ENCODE assay signal across 24 cellular contexts in the genomic region with DNA sequence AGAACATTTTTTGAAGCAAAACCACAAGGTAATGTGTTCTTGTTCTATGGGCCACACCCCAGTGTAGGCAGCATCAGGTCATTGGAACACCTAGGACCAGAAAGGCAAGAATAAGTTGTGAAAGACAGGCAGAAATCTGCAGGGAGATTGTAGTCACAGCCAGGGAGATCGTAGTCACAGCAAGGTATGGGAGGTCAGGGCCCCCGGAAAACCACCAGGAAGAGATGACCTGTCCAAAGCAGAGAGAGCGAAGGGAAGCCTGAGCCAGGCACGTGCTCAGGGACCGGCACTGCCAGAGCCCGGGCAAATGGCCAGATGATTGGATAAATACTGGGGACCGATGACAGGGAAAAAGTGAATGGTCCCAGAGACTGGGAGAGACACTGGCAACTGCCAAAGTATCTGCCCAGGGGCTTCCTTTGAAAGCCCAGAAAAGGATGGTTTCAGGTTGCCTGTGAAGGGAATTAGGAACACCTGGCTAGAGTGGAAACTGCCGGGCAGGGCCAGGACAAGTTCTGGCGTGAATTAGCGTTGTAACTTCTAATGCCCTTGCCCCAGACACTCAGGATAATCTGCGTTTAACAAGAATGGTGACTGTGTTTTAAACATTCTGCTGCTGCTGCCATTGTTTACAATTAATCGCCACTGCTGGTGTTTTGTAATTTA. TPM values are rescaled to one million over a fixed set of nuclear protein-coding genes. Genes with fewer than 3 reads are reported as not detected.
DNase-seq lines count a peak whose midpoint lies in the region; ATAC-seq, FAIRE-seq and TF ChIP-seq lines count a peak whose summit lies in the region.
"Had no signal": no experiment of that assay in that cellular context is flagged by ENCODE, and none has a peak within 500 bp of the region (broad histone marks: within the 10 kb centered on the region; RNA-seq: fewer than 3 reads in every experiment).

No MANE protein-coding gene starts in this region.

- H3K79me1 ChIP-seq in H1 (ENCODE audit: low read depth, low read length), result no peaks in the 10 kb centered on the region

- H3K4me3 Mint-ChIP-seq in GM23338, result no peak overlapping the region
- H3K4me3 Mint-ChIP-seq: T-helper 2 cell treated with Interferon-gamma antibody and Interleukin-4, amounts not matched to agents 5 μg/mL and 100 μg/mL, for 36 hours had no signal

- no peaks in the 10 kb centered on the region for H3K23me2 ChIP-seq in H1 (ENCODE audit: low read depth, low read length)

- H3K9me3 ChIP-seq in H1 (ENCODE audit: insufficient read depth in 2 of 2, low read depth in 1 of 2, low read length in 1 of 2) (no peaks in the 10 kb centered on the region), prostate gland (no peaks in the 10 kb centered on the region)
- H3K9me3 ChIP-seq: right lobe of liver, SJCRH30 had no signal

- DNase-seq in GM23338 (ENCODE audit: low spot score), result peak; percentile 38
- peak; percentile 5 for DNase-seq in NCI-H345 (lab: John Stamatoyannopoulos, UW)
- no peak for DNase-seq in H1 (ENCODE audit: low read depth in 1 of 2, low spot score in 2 of 2)
- peak; percentile 67 for DNase-seq in prostate gland (ENCODE audit: low spot score)
- DNase-seq in D341Med (ENCODE audit: low spot score), result no peak
- DNase-seq in GDM1 (lab: John Stamatoyannopoulos, UW), result no peak
- DNase-seq: activated CD4-positive, alpha-beta T cell treated with anti-CD3 and anti-CD28 coated beads for 4 hours; activated CD8-positive, alpha-beta memory T cell treated with anti-CD3 and anti-CD28 coated beads, Interleukin-2, amount 50 U/mL, for 4 hours; activated effector memory CD4-positive, alpha-beta T cell treated with anti-CD3 and anti-CD28 coated beads, Interleukin-2, amount 50 U/mL, for 16 hours; amniotic stem cell; central memory CD4-positive, alpha-beta T cell; effector CD4-positive, alpha-beta T cell; GM23248; hypothalamus; NCI-H2107; right lobe of liver; stimulated activated CD4-positive, alpha-beta T cell treated with anti-CD3 and anti-CD28 coated beads, Interleukin-1b, Interleukin-23, amount 100 ng/mL, for 48 hours had no signal

- H3K4me3 ChIP-seq in GM23338 (no peak overlapping the region), H1 (ENCODE audit: extremely low read depth in 1 of 4, insufficient read depth in 2 of 4, low read depth in 3 of 4, low read length in 4 of 4) (no peak overlapping the region), prostate gland (no peak overlapping the region)
- H3K4me3 ChIP-seq: GM23248, right lobe of liver, SJCRH30 had no signal

- no peak overlapping the region for H3K56ac ChIP-seq in H1 (replicated peaks; ENCODE audit: insufficient read length, low read depth, low read length)

- H3K9ac ChIP-seq in H1 (replicated peaks in 1 of 4; ENCODE audit: extremely low read depth in 1 of 4, low read depth in 3 of 4, low read length in 3 of 4), result no peak overlapping the region; a peak in 1 of 7 replicates
- H3K9ac ChIP-seq: GM23248 had no signal

- TF ChIP-seq POLR2A in H1 (IDR thresholded peaks at IDR 0.05; ENCODE audit: control extremely low read depth in 1 of 2, low read depth in 2 of 2, low read length in 2 of 2) (no peak), prostate gland (IDR thresholded peaks at IDR 0.05) (no peak)

- ATAC-seq in GM23338 (peak; percentile 72), GM21528 (IDR thresholded peaks at IDR 0.05; ENCODE audit: low FRiP score, unreplicated experiment) (no peak), GM21367 (IDR thresholded peaks at IDR 0.05; ENCODE audit: unreplicated experiment) (no peak)

- H3K9me2 ChIP-seq in GM23338 (ENCODE audit: insufficient read depth), result no peaks in the 10 kb centered on the region

- H3K27me3 Mint-ChIP-seq in GM23338 (ENCODE audit: insufficient read depth, low read depth, poor library complexity), result no peaks in the 10 kb centered on the region

- H3K14ac ChIP-seq in H1 (ENCODE audit: insufficient read length), result no peak overlapping the region

- no peak for FAIRE-seq in H1 (lab: Jason Lieb, UNC)

- H2BK12ac ChIP-seq in H1 (ENCODE audit: low read depth, low read length), result no peak overlapping the region; the same call in 1 of the 2 replicates

- H3K4me1 ChIP-seq in GM23338 (ENCODE audit: insufficient read depth) (peaks cover 4% of the 10 kb centered on the region; the same call in 1 of the 2 replicates), H1 (replicated peaks in 1 of 4; ENCODE audit: control insufficient read depth in 3 of 4, insufficient read depth in 4 of 4, low read length in 3 of 4) (peaks cover 0 to 6% (median 3%) of the 10 kb centered on the region in 4 experiments; a peak in 4 of 7 replicates), prostate gland (replicated peaks) (no peaks in the 10 kb centered on the region)
- H3K4me1 ChIP-seq: right lobe of liver, SJCRH30 had no signal

- H2BK120ac ChIP-seq in H1 (replicated peaks; ENCODE audit: low read depth, low read length), result no peak overlapping the region

- 86% methylated on average over 12 of the region's 12 CpGs; no CpG with 5 or more reads in 1 of the 2 experiments for WGBS in H1 (ENCODE audit: extremely low coverage in 1 of 2, insufficient coverage in 1 of 2, insufficient read length in 1 of 2, insufficient replicate concordance in 2 of 2, low coverage in 1 of 2, low lambda C conversion rate in 2 of 2, missing lambda C conversion rate in 1 of 2), 2 experiments
- WGBS in prostate gland, result 14% methylated on average over 12 of the region's 12 CpGs

- no peak for TF ChIP-seq RAD21 in H1 (IDR thresholded peaks at IDR 0.05 in 1 of 2, conservative IDR thresholded peaks at IDR 0.05 in 1 of 2; ENCODE audit: low read depth in 2 of 2, low read length in 2 of 2)

- peak overlapping the region; percentile 90 for H2AFZ ChIP-seq in GM23338
- H2AFZ ChIP-seq in H1 (ENCODE audit: low read length), result peak overlapping the region; percentile 28; the same call in 1 of the 2 replicates
- H2AFZ ChIP-seq: GM23248 had no signal

- H4K8ac ChIP-seq in H1 (ENCODE audit: extremely low read depth, insufficient read depth, low read length), result no peak overlapping the region; the same call in 1 of the 2 replicates

- no peak overlapping the region for H2BK5ac ChIP-seq in H1 (ENCODE audit: low read depth, low read length)

- H3K23ac ChIP-seq in H1 (ENCODE audit: insufficient read length), result no peak overlapping the region

- peaks cover 14% of the 10 kb centered on the region for H3K4me1 Mint-ChIP-seq in GM23338

- H3K18ac ChIP-seq in H1 (ENCODE audit: extremely low read depth, low read length), result no peak overlapping the region

- intact Hi-C loops in prostate gland (cut with DNase I), result no loop called here

- POLR2A ChIA-PET in H1 (lab: Charles Lee; ENCODE audit: partially characterized antibody), result interaction anchor here (0.6 kb wide), 1 partner anchor 310 kb away, joined by 3 read pairs; no protein-coding TSS in a partner anchor

- no peaks in the 10 kb centered on the region for H3K27me3 ChIP-seq in GM23338 (ENCODE audit: insufficient read depth)
- H3K27me3 ChIP-seq in H1 (replicated peaks in 1 of 4; ENCODE audit: control insufficient read depth in 3 of 4, extremely low read depth in 1 of 4, insufficient read depth in 3 of 4, low read length in 3 of 4), result peaks cover 0 to 2% (median 0%) of the 10 kb centered on the region in 4 experiments; a peak in 1 of 7 replicates
- H3K27me3 ChIP-seq in prostate gland (replicated peaks; ENCODE audit: insufficient read depth), result no peaks in the 10 kb centered on the region
- H3K27me3 ChIP-seq: right lobe of liver had no signal

- no peak for TF ChIP-seq EP300 in H1 (IDR thresholded peaks at IDR 0.05; ENCODE audit: borderline replicate concordance in 1 of 2, low read depth in 2 of 2, low read length in 2 of 2)

- H4K5ac ChIP-seq in H1 (ENCODE audit: insufficient read length, low read depth, low read length), result no peak overlapping the region

- no peaks in the 10 kb centered on the region for H4K20me1 ChIP-seq in GM23338 (replicated peaks; ENCODE audit: insufficient read depth)
- H4K20me1 ChIP-seq in H1 (replicated peaks in 1 of 2; ENCODE audit: control insufficient read depth in 1 of 2, insufficient read depth in 2 of 2, low read length in 2 of 2), result no peaks in the 10 kb centered on the region

- H3F3A ChIP-seq in GM23338 (replicated peaks; ENCODE audit: low read depth), result no peaks in the 10 kb centered on the region

- no peak overlapping the region for H3K4ac ChIP-seq in H1 (replicated peaks; ENCODE audit: insufficient read length, low read depth, low read length)

- no peaks in the 10 kb centered on the region for H3K9me3 Mint-ChIP-seq in GM23338
- H3K9me3 Mint-ChIP-seq: T-helper 2 cell treated with Interferon-gamma antibody and Interleukin-4, amounts not matched to agents 5 μg/mL and 100 μg/mL, for 36 hours had no signal

- no peak overlapping the region for H2AK5ac ChIP-seq in H1 (ENCODE audit: low read depth, low read length)

- CTCF ChIA-PET in H1 (lab: Charles Lee; ENCODE audit: partially characterized antibody), result no interaction called here

- peak overlapping the region; percentile 14; the same call in 1 of the 2 replicates for H2BK15ac ChIP-seq in H1 (ENCODE audit: low read length)

- H4K91ac ChIP-seq in H1 (replicated peaks; ENCODE audit: insufficient read length, low read length), result no peak overlapping the region

- H3K79me2 ChIP-seq in GM23338 (replicated peaks; ENCODE audit: insufficient read depth) (no peaks in the 10 kb centered on the region), H1 (ENCODE audit: control insufficient read depth in 1 of 2, insufficient read depth in 2 of 2, low read length in 2 of 2) (no peaks in the 10 kb centered on the region)

- TF ChIP-seq CTCF in GM23338 (conservative IDR thresholded peaks at IDR 0.05; ENCODE audit: low read depth in 2 of 2) (no peak), H1 (IDR thresholded peaks at IDR 0.05; ENCODE audit: control extremely low read depth in 1 of 3, insufficient read depth in 1 of 3, low read depth in 1 of 3, low read length in 3 of 3) (no peak), prostate gland (IDR thresholded peaks at IDR 0.05) (no peak)

- H3K36me3 Mint-ChIP-seq in GM23338 (ENCODE audit: low read depth), result no peaks in the 10 kb centered on the region

- H3K27ac Mint-ChIP-seq in GM23338, result no peak overlapping the region
- H3K27ac Mint-ChIP-seq: T-helper 2 cell treated with Interferon-gamma antibody and Interleukin-4, amounts not matched to agents 5 μg/mL and 100 μg/mL, for 36 hours had no signal

- H3K27ac ChIP-seq in GM23338 (ENCODE audit: low read depth), result no peak overlapping the region
- H3K27ac ChIP-seq in H1 (ENCODE audit: low read depth, low read length), result no peak overlapping the region
- peak overlapping the region; percentile 22 to 61 for H3K27ac ChIP-seq in prostate gland
- H3K27ac ChIP-seq: GM23248, HL-60, right lobe of liver, SJCRH30 had no signal

- H2BK20ac ChIP-seq in H1 (ENCODE audit: low read length), result no peak overlapping the region

- H3K36me3 ChIP-seq in GM23338 (ENCODE audit: insufficient read depth) (no peaks in the 10 kb centered on the region), H1 (ENCODE audit: control insufficient read depth in 2 of 4, insufficient read depth in 4 of 4, low read length in 3 of 4) (no peaks in the 10 kb centered on the region), prostate gland (no peaks in the 10 kb centered on the region)
- H3K36me3 ChIP-seq: right lobe of liver, SJCRH30 had no signal

- no peak overlapping the region for H3K4me2 ChIP-seq in GM23338
- H3K4me2 ChIP-seq in H1 (ENCODE audit: insufficient read depth in 1 of 2, low read depth in 2 of 2, low read length in 2 of 2), result no peak overlapping the region

RNA-seq across cellular contexts. Expression of a gene that starts 3.9 kb away (rescaled TPM):
- not detected in 2 replicates for total RNA-seq in GM23338 (2014; rRNA removed; shearing (Covaris generic))
- not detected in 2 replicates for polyA plus RNA-seq in GM23338 (2016; fragmentation: Nextera tagmentation; extraction: Ambion mirVana)
- not detected in 2 replicates for total RNA-seq in H1 (2021; fragmentation: NEBNext Ultra II Directional; extraction: Animal tissue kit (Norgen Biotek cat#: 25700))
- not detected in 2 replicates for polyA plus RNA-seq in H1 (2011; rRNA removed)
- polyA plus RNA-seq in H1 (2011; cell fraction: cytosol; rRNA removed), result not detected
- not detected for polyA plus RNA-seq in H1 (2011; cell fraction: nucleus; rRNA removed)
- not detected in 4 replicates for polyA plus RNA-seq in H1 (2012, experiment 1 of 2)
- not detected for polyA plus RNA-seq in H1 (2012, experiment 2 of 2)
- not detected for polyA plus RNA-seq in H1 (2013, experiment 1 of 2)
- polyA plus RNA-seq in H1 (2013, experiment 2 of 2), result not detected
- not detected in 2 replicates for polyA minus RNA-seq in H1 (2011; rRNA and poly(A)+ RNA removed)
- not detected for polyA minus RNA-seq in H1 (2011; cell fraction: cytosol; rRNA and poly(A)+ RNA removed)
- polyA minus RNA-seq in H1 (2011; cell fraction: nucleus; rRNA and poly(A)+ RNA removed), result not detected
- not detected for total RNA-seq in prostate gland
- total RNA-seq: GM23248, liver, osteocyte, right lobe of liver, SJCRH30 had no signal
- polyA plus RNA-seq: GM23248, liver had no signal

RNA-seq across cellular contexts. Expression of a gene that starts 52.2 kb away (rescaled TPM):
- total RNA-seq in GM23338 (2014; rRNA removed; shearing (Covaris generic)), result 27.1 and 27.3 TPM in 2 replicates
- polyA plus RNA-seq in GM23338 (2016; fragmentation: Nextera tagmentation; extraction: Ambion mirVana) (10.2 TPM in 2 replicates), H1 (2011; rRNA removed) (12.8 and 22.2 TPM in 2 replicates)
- total RNA-seq in H1 (2021; fragmentation: NEBNext Ultra II Directional; extraction: Animal tissue kit (Norgen Biotek cat#: 25700)), result 32.7 and 34.6 TPM in 2 replicates
- polyA plus RNA-seq in H1 (2011; cell fraction: cytosol; rRNA removed), result 15.8 TPM
- 34.4 TPM for polyA plus RNA-seq in H1 (2011; cell fraction: nucleus; rRNA removed)
- polyA plus RNA-seq in H1 (2012, experiment 1 of 2), result 14.2 to 19.3 TPM (median 16.3 TPM) in 4 replicates
- polyA plus RNA-seq in H1 (2012, experiment 2 of 2), result 11.5 TPM
- polyA plus RNA-seq in H1 (2013, experiment 1 of 2), result 25.1 TPM
- 21.8 TPM for polyA plus RNA-seq in H1 (2013, experiment 2 of 2)
- 37.9 and 46.2 TPM in 2 replicates for polyA minus RNA-seq in H1 (2011; rRNA and poly(A)+ RNA removed)
- 18.1 TPM for polyA minus RNA-seq in H1 (2011; cell fraction: cytosol; rRNA and poly(A)+ RNA removed)
- 41.4 TPM for polyA minus RNA-seq in H1 (2011; cell fraction: nucleus; rRNA and poly(A)+ RNA removed)
- total RNA-seq in prostate gland, result 10 to 100 TPM; 22.7 to 29.0 TPM
- total RNA-seq: SJCRH30 had no signal

Comparison
In these comparisons a context has a peak if more than half of its experiments do, and no peak if none do; other contexts are left out.
1. DNase-seq: peak in GM23338 (single experiment), NCI-H345 (single experiment) and prostate gland (single experiment); none in H1 (0 of 2), D341Med (single experiment) and GDM1 (single experiment).
2. H3K27ac ChIP-seq: peak in prostate gland (2 of 2); none in GM23338 (single experiment) and H1 (single experiment).